9 cellular contexts compared by ENCODE assay signal in genomic region chr12:26271889-26272492, GRCh38.
DNase-seq lines count a peak whose midpoint lies in the region; ATAC-seq and TF ChIP-seq lines count a peak whose summit lies in the region.
"Had no signal": no experiment of that assay in that cellular context is flagged by ENCODE, and none has a peak within 500 bp of the region (broad histone marks: within the 10 kb centered on the region; RNA-seq: fewer than 3 reads in every experiment).

No MANE protein-coding gene starts in this region.

- no peaks in the 10 kb centered on the region for H3K36me3 Mint-ChIP-seq in stimulated activated naive B cell treated with anti-CD40 and anti-IgM and Interleukin-4, amounts not matched to agents 10 μg/mL and 1 μg/mL and 100 μg/mL, for 72 hours

- peaks cover 0 to 22% (median 10%) of the 10 kb centered on the region in 4 donors for H3K4me1 ChIP-seq in Peyer's patch
- peaks cover 15% of the 10 kb centered on the region for H3K4me1 ChIP-seq in rectal smooth muscle tissue (ENCODE audit: control insufficient read depth, insufficient read depth, low read length)

- H3K4me3 ChIP-seq in Peyer's patch (no peak overlapping the region), rectal smooth muscle tissue (ENCODE audit: low read length) (peak overlapping the region; percentile 22)

- ATAC-seq in stimulated activated naive B cell treated with anti-CD40 and anti-IgM and Interleukin-4, amounts not matched to agents 10 μg/mL and 1 μg/mL and 100 μg/mL, for 72 hours (replicated peaks), result no peak
- ATAC-seq in GM18907 (IDR thresholded peaks at IDR 0.05; ENCODE audit: unreplicated experiment), result no peak

- H3K27me3 ChIP-seq in Peyer's patch (no peaks in the 10 kb centered on the region), rectal smooth muscle tissue (ENCODE audit: control insufficient read depth, insufficient read depth, low read length) (no peaks in the 10 kb centered on the region)

- H3K27ac ChIP-seq in Peyer's patch, result no peak overlapping the region
- H3K27ac ChIP-seq in rectal smooth muscle tissue (ENCODE audit: low read depth, low read length), result no peak overlapping the region

- H3K4me1 Mint-ChIP-seq in stimulated activated naive B cell treated with anti-CD40 and anti-IgM and Interleukin-4, amounts not matched to agents 10 μg/mL and 1 μg/mL and 100 μg/mL, for 72 hours, result peaks cover 18 to 25% of the 10 kb centered on the region in 2 donors

- no peak overlapping the region for H3K4me3 Mint-ChIP-seq in stimulated activated naive B cell treated with anti-CD40 and anti-IgM and Interleukin-4, amounts not matched to agents 10 μg/mL and 1 μg/mL and 100 μg/mL, for 72 hours
- H3K4me3 Mint-ChIP-seq: dendritic cell treated with granulocyte-macrophage colony-stimulating factor and Interleukin-4, amounts not matched to agents 40 ng/mL and 50 ng/mL, for 4 days had no signal

- in situ Hi-C loops in Caki2 (cut with HindIII; ENCODE audit: low pct_unique_long_range_greater_than_20kb, low sequenced_read_pairs) (no loop called here), G401 (cut with HindIII; ENCODE audit: low sequenced_read_pairs) (no loop called here)

- peaks cover 5 to 7% of the 10 kb centered on the region in 2 donors for H3K27me3 Mint-ChIP-seq in stimulated activated naive B cell treated with anti-CD40 and anti-IgM and Interleukin-4, amounts not matched to agents 10 μg/mL and 1 μg/mL and 100 μg/mL, for 72 hours

- no peaks in the 10 kb centered on the region for H3K36me3 ChIP-seq in Peyer's patch
- H3K36me3 ChIP-seq in rectal smooth muscle tissue (ENCODE audit: control insufficient read depth, insufficient read depth, low read length), result no peaks in the 10 kb centered on the region

- TF ChIP-seq POLR2A in Peyer's patch (IDR thresholded peaks at IDR 0.05), result no peak

- H3K9me3 ChIP-seq in Peyer's patch, result no peaks in the 10 kb centered on the region

- H3K27ac Mint-ChIP-seq in stimulated activated naive B cell treated with anti-CD40 and anti-IgM and Interleukin-4, amounts not matched to agents 10 μg/mL and 1 μg/mL and 100 μg/mL, for 72 hours, result no peak overlapping the region
- H3K27ac Mint-ChIP-seq: dendritic cell treated with granulocyte-macrophage colony-stimulating factor and Interleukin-4, amounts not matched to agents 40 ng/mL and 50 ng/mL, for 4 days had no signal

- DNase-seq in Caki2 (ENCODE audit: low read depth) (peak; percentile 73), Peyer's patch (peak; percentile 32 to 78 (median 73)), globus pallidus (ENCODE audit: low spot score) (peak; percentile 68), G401 (ENCODE audit: low spot score) (no peak), foreskin melanocyte (no peak)
- DNase-seq in stimulated activated naive B cell treated with anti-CD40 and anti-IgM and Interleukin-4, amounts not matched to agents 10 μg/mL and 1 μg/mL and 100 μg/mL, for 72 hours, result no peak

- H3K9me3 Mint-ChIP-seq in stimulated activated naive B cell treated with anti-CD40 and anti-IgM and Interleukin-4, amounts not matched to agents 10 μg/mL and 1 μg/mL and 100 μg/mL, for 72 hours, result no peaks in the 10 kb centered on the region
- H3K9me3 Mint-ChIP-seq: dendritic cell treated with granulocyte-macrophage colony-stimulating factor and Interleukin-4, amounts not matched to agents 40 ng/mL and 50 ng/mL, for 4 days had no signal

- H3K9ac ChIP-seq in rectal smooth muscle tissue (ENCODE audit: low read length), result no peak overlapping the region

- no peak for TF ChIP-seq CTCF in Peyer's patch (IDR thresholded peaks at IDR 0.05)

Comparison
In these comparisons a context has a peak if more than half of its experiments do, and no peak if none do; other contexts are left out.
1. DNase-seq: peak in Caki2 (single experiment), Peyer's patch (3 of 3) and globus pallidus (single experiment); none in stimulated activated naive B cell treated with anti-CD40 and anti-IgM and Interleukin-4, amounts not matched to agents 10 μg/mL and 1 μg/mL and 100 μg/mL, for 72 hours (single experiment), G401 (single experiment) and foreskin melanocyte (single experiment).